ENCODE assay signal across 8 cellular contexts in the genomic region with DNA sequence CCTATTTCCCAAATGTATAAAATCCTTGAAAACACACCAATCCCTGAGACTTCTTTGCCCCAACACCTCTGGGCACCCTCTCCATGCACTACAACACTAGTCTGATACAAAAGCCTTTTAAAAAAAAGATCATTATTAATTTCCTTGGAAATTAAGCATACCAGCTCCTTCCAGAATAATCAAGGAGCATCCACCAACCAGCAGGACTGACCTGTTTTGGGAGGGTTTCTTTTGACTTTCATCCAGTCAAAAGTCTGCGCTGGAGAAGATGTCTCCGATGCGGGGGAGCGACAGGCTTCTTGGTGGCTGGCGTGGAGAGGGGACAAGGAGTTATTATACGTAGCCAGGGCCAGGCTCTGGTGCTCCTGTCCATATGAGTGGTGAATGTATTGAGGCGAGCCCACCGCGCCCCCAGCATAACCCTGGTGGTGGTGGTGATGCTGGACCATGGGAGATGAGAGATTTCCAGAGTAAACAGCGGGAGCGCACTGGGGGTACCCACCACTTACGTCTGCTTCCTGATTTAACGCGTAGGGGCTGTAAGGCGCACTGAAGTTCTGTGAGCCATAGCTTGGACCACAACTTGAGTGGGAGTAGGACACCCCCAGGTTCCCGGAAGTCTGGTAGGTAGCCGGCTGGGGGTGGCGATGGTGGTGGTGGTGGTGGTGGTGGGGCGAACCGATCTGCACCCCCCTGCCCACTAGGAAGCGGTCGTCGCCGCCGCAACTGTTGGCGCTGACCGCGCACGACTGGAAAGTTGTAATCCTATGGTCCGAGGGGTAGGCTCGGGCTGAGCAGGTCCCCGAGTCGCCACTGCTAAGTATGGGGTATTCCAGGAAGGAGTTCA. TPM values are rescaled to one million over a fixed set of nuclear protein-coding genes. Genes with fewer than 3 reads are reported as not detected.
A peak's percentile ranks its signal among the peaks of the same experiment; 100 is the strongest.
DNase-seq lines count a peak whose midpoint lies in the region; ATAC-seq and TF ChIP-seq lines count a peak whose summit lies in the region.

No MANE protein-coding gene starts in this region.

- peaks cover 6% of the 10 kb centered on the region for H3K36me3 Mint-ChIP-seq in activated T-cell treated with anti-CD3 and anti-CD28 coated beads, Interleukin-2, amount 50 U/mL, for 4 hours (ENCODE audit: insufficient read depth)
- peaks cover 28% of the 10 kb centered on the region for H3K36me3 Mint-ChIP-seq in type B pancreatic cell

- H3K4me1 Mint-ChIP-seq in activated T-cell treated with anti-CD3 and anti-CD28 coated beads, Interleukin-2, amount 50 U/mL, for 4 hours (ENCODE audit: low read depth), result peaks cover 22% of the 10 kb centered on the region
- H3K4me1 Mint-ChIP-seq in type B pancreatic cell (ENCODE audit: unreplicated experiment), result peaks cover 62% of the 10 kb centered on the region

- ATAC-seq in HG02885 (IDR thresholded peaks at IDR 0.05; ENCODE audit: poor library complexity, unreplicated experiment), result peak; percentile 14
- peak in 1 of 2 donors; percentile 7 for ATAC-seq in activated T-cell treated with anti-CD3 and anti-CD28 coated beads, Interleukin-2, amount 50 U/mL, for 4 hours
- ATAC-seq in SK-N-SH treated with all-trans-retinoic acid at 6 μM for 48 hours, result no peak
- ATAC-seq in HG03108 (IDR thresholded peaks at IDR 0.05; ENCODE audit: unreplicated experiment), result no peak

- DNase-seq in CMK (ENCODE audit: low read depth), result peak; percentile 61
- DNase-seq in activated T-cell treated with anti-CD3 and anti-CD28 coated beads, Interleukin-2, amount 50 U/mL, for 4 hours, result no peak
- no peak for DNase-seq in kidney epithelial cell (ENCODE audit: low read depth)
- DNase-seq in type B pancreatic cell (ENCODE audit: extremely low spot score, unreplicated experiment), result peak; percentile 75
- DNase-seq in NCI-H2081 treated with DMSO at 0.1 percent for 48 hours (lab: John Stamatoyannopoulos, UW), result no peak

- peak overlapping the region; percentile 85 for H3K4me3 Mint-ChIP-seq in activated T-cell treated with anti-CD3 and anti-CD28 coated beads, Interleukin-2, amount 50 U/mL, for 4 hours
- peak overlapping the region; percentile 97 for H3K4me3 Mint-ChIP-seq in type B pancreatic cell

- peak overlapping the region; percentile 90 for H3K4me3 ChIP-seq in kidney epithelial cell (ENCODE audit: low read depth, low read length)

- TF ChIP-seq CTCF in kidney epithelial cell (IDR thresholded peaks at IDR 0.05; ENCODE audit: insufficient read depth, low read length, poor library complexity, severe bottlenecking), result no peak
- peak; percentile 24 for TF ChIP-seq CTCF in type B pancreatic cell (conservative IDR thresholded peaks at IDR 0.05)

- no peaks in the 10 kb centered on the region for H3K36me3 ChIP-seq in kidney epithelial cell (ENCODE audit: control insufficient read depth, insufficient read depth, low read length)

- no peaks in the 10 kb centered on the region for H3K27me3 ChIP-seq in kidney epithelial cell (ENCODE audit: control insufficient read depth, insufficient read depth, low read length)

- H3K27me3 Mint-ChIP-seq in activated T-cell treated with anti-CD3 and anti-CD28 coated beads, Interleukin-2, amount 50 U/mL, for 4 hours (ENCODE audit: low read depth), result peaks cover 72% of the 10 kb centered on the region
- H3K27me3 Mint-ChIP-seq in type B pancreatic cell, result peaks cover 51% of the 10 kb centered on the region

- no peaks in the 10 kb centered on the region for H3K9me3 Mint-ChIP-seq in activated T-cell treated with anti-CD3 and anti-CD28 coated beads, Interleukin-2, amount 50 U/mL, for 4 hours
- no peaks in the 10 kb centered on the region for H3K9me3 Mint-ChIP-seq in type B pancreatic cell

- peak overlapping the region; percentile 97 for H3K27ac Mint-ChIP-seq in type B pancreatic cell

TF ChIP-seq in SK-N-SH treated with all-trans-retinoic acid at 6 μM for 48 hours, 23 proteins besides CTCF, POLR2A, EP300 and RAD21:
- TF ChIP-seq BACH2 (CRISPR knock-in tag; IDR thresholded peaks at IDR 0.05; ENCODE audit: borderline replicate concordance), result no peak
- TF ChIP-seq TCF4 (CRISPR knock-in tag; IDR thresholded peaks at IDR 0.05; ENCODE audit: borderline replicate concordance), result no peak
- TF ChIP-seq ZFP30 (CRISPR knock-in tag; IDR thresholded peaks at IDR 0.05), result no peak
- no peak for TF ChIP-seq PPARA (CRISPR knock-in tag; IDR thresholded peaks at IDR 0.05; ENCODE audit: borderline replicate concordance)
- no peak for TF ChIP-seq ZNF565 (CRISPR knock-in tag; conservative IDR thresholded peaks at IDR 0.05; ENCODE audit: low read depth)
- TF ChIP-seq ZFP3 (CRISPR knock-in tag; IDR thresholded peaks at IDR 0.05), result no peak

RNA-seq across cellular contexts. Expression of a gene that starts 0.5 kb away (rescaled TPM):
- total RNA-seq in activated T-cell treated with anti-CD3 and anti-CD28 coated beads, Interleukin-2, amount 50 U/mL, for 4 hours, result under 1 TPM; 0.11 to 0.33 (median 0.28) TPM
- total RNA-seq in kidney epithelial cell (2.8 and 4.3 TPM in 2 replicates), type B pancreatic cell (ENCODE audit: low replicate concordance) (9.5 and 22.0 TPM in 2 replicates)

RNA-seq across cellular contexts. Expression of a gene that starts 7.2 kb away (rescaled TPM):
- not detected for total RNA-seq in activated T-cell treated with anti-CD3 and anti-CD28 coated beads, Interleukin-2, amount 50 U/mL, for 4 hours
- total RNA-seq in kidney epithelial cell, result 0.34 and 1.1 TPM in 2 replicates
- total RNA-seq in type B pancreatic cell (ENCODE audit: low replicate concordance), result 7.7 and 26.8 TPM in 2 replicates

RNA-seq across cellular contexts. Expression of a gene that starts 35.3 kb away (rescaled TPM):
- under 1 TPM in 1 of 3 donors, not detected in 2; 0.14 TPM for total RNA-seq in activated T-cell treated with anti-CD3 and anti-CD28 coated beads, Interleukin-2, amount 50 U/mL, for 4 hours
- total RNA-seq in kidney epithelial cell (4.5 and 7.4 TPM in 2 replicates), type B pancreatic cell (ENCODE audit: low replicate concordance) (28.5 and 37.6 TPM in 2 replicates)

RNA-seq across cellular contexts. Expression of a gene that starts 48.2 kb away (rescaled TPM):
- not detected for total RNA-seq in activated T-cell treated with anti-CD3 and anti-CD28 coated beads, Interleukin-2, amount 50 U/mL, for 4 hours
- total RNA-seq in kidney epithelial cell, result 18.8 and 19.1 TPM in 2 replicates
- total RNA-seq in type B pancreatic cell (ENCODE audit: low replicate concordance), result 55.0 and 77.7 TPM in 2 replicates

RNA-seq across cellular contexts. Expression of a gene that starts 52.3 kb away (rescaled TPM):
- not detected for total RNA-seq in activated T-cell treated with anti-CD3 and anti-CD28 coated beads, Interleukin-2, amount 50 U/mL, for 4 hours
- total RNA-seq in kidney epithelial cell (4.8 and 10.5 TPM in 2 replicates), type B pancreatic cell (ENCODE audit: low replicate concordance) (4.2 and 10.9 TPM in 2 replicates)

Comparison
In these comparisons a context has a peak if more than half of its experiments do, and no peak if none do; other contexts are left out.
1. DNase-seq: peak in CMK (single experiment) and type B pancreatic cell (single experiment); none in activated T-cell treated with anti-CD3 and anti-CD28 coated beads, Interleukin-2, amount 50 U/mL, for 4 hours (single experiment), kidney epithelial cell (single experiment) and NCI-H2081 treated with DMSO at 0.1 percent for 48 hours (single experiment).